8 cellular contexts compared by ENCODE assay signal in the genomic region with DNA sequence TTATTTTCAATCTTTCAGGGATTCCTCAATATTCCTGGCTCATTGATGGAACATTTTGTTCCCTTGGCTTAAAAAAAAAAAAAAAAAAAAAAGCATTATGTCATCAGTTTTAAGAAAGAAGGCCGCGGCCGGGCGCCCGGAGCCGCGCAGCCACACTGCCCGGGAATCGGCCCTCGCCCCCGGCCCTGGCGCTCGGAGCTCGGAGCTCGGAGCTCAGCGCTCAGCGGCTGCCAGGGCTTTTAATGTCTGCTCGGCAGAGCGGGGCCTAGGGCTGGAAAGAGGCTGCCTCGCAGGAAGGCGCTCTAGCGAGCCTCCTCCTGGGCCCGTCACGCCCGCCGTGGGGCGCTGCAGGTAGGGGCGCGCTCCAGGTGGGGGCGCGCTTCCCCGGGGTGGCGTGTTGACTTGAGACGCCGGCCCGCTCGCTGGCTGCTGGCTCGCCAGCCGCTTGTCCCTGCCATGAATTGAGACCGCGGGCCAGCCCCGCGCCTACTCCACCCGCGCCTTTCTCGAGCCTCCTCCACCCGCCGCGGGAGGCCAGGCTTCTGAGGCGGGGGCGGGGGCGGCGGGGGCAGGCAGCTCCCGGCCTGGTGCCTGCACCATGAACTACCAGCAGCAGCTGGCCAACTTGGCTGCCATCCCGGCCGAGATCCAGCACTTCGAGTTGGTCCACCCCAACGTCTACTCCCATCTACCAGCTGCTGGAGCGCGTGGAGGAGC.
DNase-seq lines count a peak whose midpoint lies in the region; ATAC-seq and TF ChIP-seq lines count a peak whose summit lies in the region.

No MANE protein-coding gene starts in this region.

- TF ChIP-seq CTCF in C4-2B (conservative IDR thresholded peaks at IDR 0.05), result peak; percentile 90
- peak; percentile 77 for TF ChIP-seq CTCF in LNCaP clone FGC (IDR thresholded peaks at IDR 0.05; ENCODE audit: control insufficient read depth, extremely low read depth, insufficient read depth)

- DNase-seq in LNCaP clone FGC (ENCODE audit: low read depth), result peak; percentile 43
- peak; percentile 83 for DNase-seq in astrocyte of the hippocampus (ENCODE audit: low read depth, low spot score)
- no peak for DNase-seq in D341Med (ENCODE audit: low spot score)
- DNase-seq in SKM-1 treated with dmso at 0.1 percent for 144 hours (lab: John Stamatoyannopoulos, UW; ENCODE audit: unreplicated experiment), result no peak

- H3K27me3 ChIP-seq in iPS-18a (ENCODE audit: control insufficient read depth, insufficient read depth, low read length), result peaks cover 27% of the 10 kb centered on the region

- peaks cover 2% of the 10 kb centered on the region for H3K4me1 ChIP-seq in iPS-18a (ENCODE audit: control insufficient read depth, low read depth, low read length)

- H3K27ac ChIP-seq in C4-2B (peak overlapping the region; percentile 53), iPS-18a (ENCODE audit: low read length) (no peak overlapping the region), skin epidermis (peak overlapping the region in 13 of 21 experiments; percentile 9 to 85 (median 58))

- H3K4me3 ChIP-seq in LNCaP clone FGC (ENCODE audit: low read depth, low read length) (peak overlapping the region; percentile 44), iPS-18a (ENCODE audit: low read length) (peak overlapping the region; percentile 49), skin epidermis (peak overlapping the region in 6 of 7 experiments; percentile 7 to 38 (median 16))

- no peaks in the 10 kb centered on the region for H3K9me3 ChIP-seq in iPS-18a (ENCODE audit: control insufficient read depth, low read depth, low read length)

- H3K9ac ChIP-seq in iPS-18a (ENCODE audit: low read length), result peak overlapping the region; percentile 38

- ATAC-seq in GM21737 (IDR thresholded peaks at IDR 0.05; ENCODE audit: unreplicated experiment), result no peak

- no peaks in the 10 kb centered on the region for H3K36me3 ChIP-seq in iPS-18a (ENCODE audit: control insufficient read depth, low read depth, low read length)

Comparison
In these comparisons a context has a peak if more than half of its experiments do, and no peak if none do; other contexts are left out.
1. DNase-seq: peak in LNCaP clone FGC (single experiment) and astrocyte of the hippocampus (single experiment); none in D341Med (single experiment) and SKM-1 treated with dmso at 0.1 percent for 144 hours (single experiment).
2. Peak in every context shown above with its lines, with median percentiles within 50 percentile points of each other: H3K4me3 ChIP-seq.